Comparison of ENCODE assay signal across 33 cellular contexts in the genomic region with DNA sequence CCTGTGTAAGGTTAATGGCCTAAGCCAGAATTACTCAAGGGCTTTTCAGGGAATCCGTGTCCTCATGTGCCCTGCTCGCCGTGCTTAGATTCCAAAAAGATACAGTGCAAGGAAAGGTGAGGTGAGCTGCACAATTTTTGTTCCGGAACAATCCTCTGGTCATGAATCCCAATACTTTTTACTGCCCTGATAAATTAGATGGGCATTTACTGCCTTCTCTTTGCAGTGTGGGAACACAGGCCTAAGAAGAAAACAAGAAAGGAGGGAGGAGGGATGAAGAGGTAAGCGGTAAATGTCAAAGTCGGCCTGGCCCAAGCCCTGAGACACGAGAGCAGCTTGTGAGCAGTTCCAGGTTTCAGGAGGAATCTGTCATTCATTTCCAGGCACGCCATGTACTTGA.
"Had no signal": no experiment of that assay in that cellular context is flagged by ENCODE, and none has a peak within 500 bp of the region (broad histone marks: within the 10 kb centered on the region; RNA-seq: fewer than 3 reads in every experiment).

No MANE protein-coding gene starts in this region.

- H3K4me1 Mint-ChIP-seq: activated B cell treated with CpG ODN at 0.5 μM for 24 hours; activated CD4-positive, alpha-beta memory T cell treated with anti-CD3 and anti-CD28 coated beads, Interleukin-2, amount 10 ng/mL, durations not matched to agents 7 days and 5 days; activated CD4-positive, alpha-beta T cell treated with anti-CD3 and anti-CD28 coated beads, Interleukin-2, amount 10 ng/mL, durations not matched to agents 7 days and 5 days; activated CD8-positive, alpha-beta memory T cell treated with anti-CD3 and anti-CD28 coated beads, Interleukin-2, amount 10 ng/mL, durations not matched to agents 7 days and 5 days; activated naive CD4-positive, alpha-beta T cell treated with anti-CD3 and anti-CD28 coated beads, Interleukin-2, amount 10 ng/mL, durations not matched to agents 7 days and 5 days; activated naive CD4-positive, alpha-beta T cell treated with anti-CD3 and anti-CD28 coated beads, Interleukin-2, amount 50 U/mL, for 24 hours; activated naive CD8-positive, alpha-beta T cell treated with anti-CD3 and anti-CD28 coated beads, Interleukin-2, amount 10 ng/mL, durations not matched to agents 7 days and 5 days; activated naive CD8-positive, alpha-beta T cell treated with anti-CD3 and anti-CD28 coated beads, Interleukin-2, amount 50 U/mL, for 24 hours; central memory CD8-positive, alpha-beta T cell had no signal

- H3K27me3 ChIP-seq: ascending aorta, cardiac muscle cell had no signal

- H3K27me3 Mint-ChIP-seq: activated CD4-positive, alpha-beta memory T cell treated with anti-CD3 and anti-CD28 coated beads, Interleukin-2, amount 10 ng/mL, durations not matched to agents 7 days and 5 days; activated naive CD4-positive, alpha-beta T cell treated with anti-CD3 and anti-CD28 coated beads, Interleukin-2, amount 50 U/mL, for 24 hours; activated naive CD8-positive, alpha-beta T cell; activated naive CD8-positive, alpha-beta T cell treated with anti-CD3 and anti-CD28 coated beads, Interleukin-2, amount 50 U/mL, for 24 hours had no signal

- H3K4me1 ChIP-seq: ascending aorta had no signal

- H3K27ac ChIP-seq: ascending aorta, cardiac muscle cell, VCaP had no signal

- H3K36me3 ChIP-seq: ascending aorta, cardiac muscle cell had no signal

- DNase-seq: activated B cell treated with CpG ODN at 0.5 μM for 24 hours; activated CD4-positive, alpha-beta memory T cell treated with anti-CD3 and anti-CD28 coated beads, Interleukin-2, amount 10 ng/mL, durations not matched to agents 7 days and 5 days; activated CD4-positive, alpha-beta T cell treated with anti-CD3 and anti-CD28 coated beads for 48 hours; activated CD4-positive, alpha-beta T cell treated with anti-CD3 and anti-CD28 coated beads, Interleukin-2, amount 10 ng/mL, durations not matched to agents 7 days and 5 days; activated CD4-positive, alpha-beta T cell treated with anti-CD3 and anti-CD28 coated beads, Interleukin-2, amount 50 U/mL, for 48 hours; activated CD4-positive, CD25-positive, alpha-beta regulatory T cell treated with anti-CD3 and anti-CD28 coated beads, Interleukin-2, amount 50 U/mL, for 72 hours; activated CD8-positive, alpha-beta memory T cell treated with anti-CD3 and anti-CD28 coated beads for 24 hours; activated CD8-positive, alpha-beta memory T cell treated with anti-CD3 and anti-CD28 coated beads, Interleukin-2, amount 10 ng/mL, durations not matched to agents 7 days and 5 days; activated CD8-positive, alpha-beta memory T cell treated with anti-CD3 and anti-CD28 coated beads, Interleukin-2, amount 50 U/mL, for 48 hours; activated CD8-positive, alpha-beta T cell treated with anti-CD3 and anti-CD28 coated beads, Interleukin-2, amount 10 ng/mL, durations not matched to agents 7 days and 5 days; activated effector memory CD4-positive, alpha-beta T cell treated with Interleukin-2 at 50 U/mL for 16 hours; activated gamma-delta T cell; activated naive CD4-positive, alpha-beta T cell treated with anti-CD3 and anti-CD28 coated beads, Interleukin-2, amount 10 ng/mL, durations not matched to agents 7 days and 5 days; activated naive CD4-positive, alpha-beta T cell treated with Interleukin-2 at 50 U/mL for 16 hours; activated naive CD8-positive, alpha-beta T cell treated with anti-CD3 and anti-CD28 coated beads, Interleukin-2, amount 10 ng/mL, durations not matched to agents 7 days and 5 days; activated naive CD8-positive, alpha-beta T cell treated with anti-CD3 and anti-CD28 coated beads, Interleukin-2, amount 50 U/mL, for 24 hours; activated T-cell treated with anti-CD3 and anti-CD28 coated beads, Interleukin-2, amount 50 U/mL, for 24 hours; activated T-cell treated with anti-CD3 and anti-CD28 coated beads, Interleukin-2, amount 50 U/mL, for 48 hours; cerebellar nuclear complex; T-helper 1 cell; T-helper 2 cell; T-helper 9 cell had no signal

- H3K4me3 Mint-ChIP-seq: activated B cell treated with CpG ODN at 0.5 μM for 24 hours; activated CD4-positive, alpha-beta memory T cell treated with anti-CD3 and anti-CD28 coated beads, Interleukin-2, amount 10 ng/mL, durations not matched to agents 7 days and 5 days; activated CD4-positive, alpha-beta T cell treated with anti-CD3 and anti-CD28 coated beads, Interleukin-2, amount 10 ng/mL, durations not matched to agents 7 days and 5 days; activated CD8-positive, alpha-beta memory T cell treated with anti-CD3 and anti-CD28 coated beads, Interleukin-2, amount 10 ng/mL, durations not matched to agents 7 days and 5 days; activated CD8-positive, alpha-beta T cell treated with anti-CD3 and anti-CD28 coated beads, Interleukin-2, amount 10 ng/mL, durations not matched to agents 7 days and 5 days; activated naive CD4-positive, alpha-beta T cell treated with anti-CD3 and anti-CD28 coated beads, Interleukin-2, amount 10 ng/mL, durations not matched to agents 7 days and 5 days; activated naive CD4-positive, alpha-beta T cell treated with anti-CD3 and anti-CD28 coated beads, Interleukin-2, amount 50 U/mL, for 24 hours; activated naive CD8-positive, alpha-beta T cell; activated naive CD8-positive, alpha-beta T cell treated with anti-CD3 and anti-CD28 coated beads, Interleukin-2, amount 10 ng/mL, durations not matched to agents 7 days and 5 days; activated naive CD8-positive, alpha-beta T cell treated with anti-CD3 and anti-CD28 coated beads, Interleukin-2, amount 50 U/mL, for 24 hours; activated T-cell treated with anti-CD3 and anti-CD28 coated beads, Interleukin-2, amount 50 U/mL, for 24 hours; brain; central memory CD8-positive, alpha-beta T cell; T-helper 1 cell treated with Interleukin-12 subunit alpha and Interleukin-12 subunit beta and Interleukin-4 antibody, amounts not matched to agents 30 μg/mL and 1 μg/mL, for 36 hours; T-helper 2 cell treated with Interferon-gamma antibody and Interleukin-4, amounts not matched to agents 5 μg/mL and 100 μg/mL, for 36 hours had no signal

- H3K9me3 Mint-ChIP-seq: activated CD4-positive, alpha-beta memory T cell treated with anti-CD3 and anti-CD28 coated beads, Interleukin-2, amount 10 ng/mL, durations not matched to agents 7 days and 5 days; activated CD4-positive, alpha-beta T cell treated with anti-CD3 and anti-CD28 coated beads, Interleukin-2, amount 10 ng/mL, durations not matched to agents 7 days and 5 days; activated naive CD4-positive, alpha-beta T cell treated with anti-CD3 and anti-CD28 coated beads, Interleukin-2, amount 10 ng/mL, durations not matched to agents 7 days and 5 days; activated naive CD4-positive, alpha-beta T cell treated with anti-CD3 and anti-CD28 coated beads, Interleukin-2, amount 50 U/mL, for 24 hours; activated naive CD8-positive, alpha-beta T cell treated with anti-CD3 and anti-CD28 coated beads, Interleukin-2, amount 10 ng/mL, durations not matched to agents 7 days and 5 days; activated naive CD8-positive, alpha-beta T cell treated with anti-CD3 and anti-CD28 coated beads, Interleukin-2, amount 50 U/mL, for 24 hours; activated T-cell treated with anti-CD3 and anti-CD28 coated beads, Interleukin-2, amount 50 U/mL, for 24 hours; activated T-helper 2 cell treated with anti-CD3 and anti-CD28 coated beads, Interferon-gamma antibody, Interleukin-2, Interleukin-4, amounts not matched to agents 10 μg/mL and 5 μg/mL and 100 μg/mL, durations not matched to agents 14 hours and 24 hours and 36 hours; central memory CD8-positive, alpha-beta T cell; T-helper 1 cell treated with Interleukin-12 subunit alpha and Interleukin-12 subunit beta and Interleukin-4 antibody, amounts not matched to agents 30 μg/mL and 1 μg/mL, for 36 hours; T-helper 2 cell treated with Interferon-gamma antibody and Interleukin-4, amounts not matched to agents 5 μg/mL and 100 μg/mL, for 36 hours had no signal

- FAIRE-seq: TTC549 had no signal

- H3K27ac Mint-ChIP-seq: activated B cell treated with CpG ODN at 0.5 μM for 24 hours; activated CD4-positive, alpha-beta memory T cell treated with anti-CD3 and anti-CD28 coated beads, Interleukin-2, amount 10 ng/mL, durations not matched to agents 7 days and 5 days; activated CD4-positive, alpha-beta T cell treated with anti-CD3 and anti-CD28 coated beads, Interleukin-2, amount 10 ng/mL, durations not matched to agents 7 days and 5 days; activated CD8-positive, alpha-beta memory T cell treated with anti-CD3 and anti-CD28 coated beads, Interleukin-2, amount 10 ng/mL, durations not matched to agents 7 days and 5 days; activated CD8-positive, alpha-beta T cell treated with anti-CD3 and anti-CD28 coated beads, Interleukin-2, amount 10 ng/mL, durations not matched to agents 7 days and 5 days; activated naive CD4-positive, alpha-beta T cell treated with anti-CD3 and anti-CD28 coated beads, Interleukin-2, amount 10 ng/mL, durations not matched to agents 7 days and 5 days; activated naive CD4-positive, alpha-beta T cell treated with anti-CD3 and anti-CD28 coated beads, Interleukin-2, amount 50 U/mL, for 24 hours; activated naive CD8-positive, alpha-beta T cell; activated naive CD8-positive, alpha-beta T cell treated with anti-CD3 and anti-CD28 coated beads, Interleukin-2, amount 10 ng/mL, durations not matched to agents 7 days and 5 days; activated naive CD8-positive, alpha-beta T cell treated with anti-CD3 and anti-CD28 coated beads, Interleukin-2, amount 50 U/mL, for 24 hours; activated T-cell treated with anti-CD3 and anti-CD28 coated beads, Interleukin-2, amount 50 U/mL, for 24 hours; activated T-helper 2 cell treated with anti-CD3 and anti-CD28 coated beads, Interferon-gamma antibody, Interleukin-2, Interleukin-4, amounts not matched to agents 10 μg/mL and 5 μg/mL and 100 μg/mL, durations not matched to agents 14 hours and 24 hours and 36 hours; brain; T-helper 1 cell treated with Interleukin-12 subunit alpha and Interleukin-12 subunit beta and Interleukin-4 antibody, amounts not matched to agents 30 μg/mL and 1 μg/mL, for 36 hours; T-helper 2 cell treated with Interferon-gamma antibody and Interleukin-4, amounts not matched to agents 5 μg/mL and 100 μg/mL, for 36 hours had no signal

- H3K4me3 ChIP-seq: ascending aorta, cardiac muscle cell had no signal

- H3K36me3 Mint-ChIP-seq: activated CD8-positive, alpha-beta memory T cell treated with anti-CD3 and anti-CD28 coated beads, Interleukin-2, amount 10 ng/mL, durations not matched to agents 7 days and 5 days; activated naive CD4-positive, alpha-beta T cell treated with anti-CD3 and anti-CD28 coated beads, Interleukin-2, amount 10 ng/mL, durations not matched to agents 7 days and 5 days; activated naive CD4-positive, alpha-beta T cell treated with anti-CD3 and anti-CD28 coated beads, Interleukin-2, amount 50 U/mL, for 24 hours; activated naive CD8-positive, alpha-beta T cell; activated naive CD8-positive, alpha-beta T cell treated with anti-CD3 and anti-CD28 coated beads, Interleukin-2, amount 10 ng/mL, durations not matched to agents 7 days and 5 days; brain had no signal
